In genomic region chr18:13222371-13223281, GRCh38 we compare ENCODE assay signal across 8 cellular contexts. TPM values are rescaled to one million over a fixed set of nuclear protein-coding genes. Genes with fewer than 3 reads are reported as not detected.
DNase-seq lines count a peak whose midpoint lies in the region; ATAC-seq and TF ChIP-seq lines count a peak whose summit lies in the region.

No MANE protein-coding gene starts in this region.

- 19 to 34% (median 24%) methylated on average over 19 of the region's 19 CpGs for WGBS in stomach, 5 donors

- H3K27ac ChIP-seq in Peyer's patch, result peak overlapping the region; percentile 46 to 89 (median 65)
- peak overlapping the region; percentile 49 to 87 (median 78) for H3K27ac ChIP-seq in stomach

- peaks cover 9% of the 10 kb centered on the region for H4K20me1 ChIP-seq in Loucy (ENCODE audit: insufficient read depth, low read length, poor library complexity, severe bottlenecking)

- no peak for TF ChIP-seq CTCF in Loucy (conservative IDR thresholded peaks at IDR 0.05; ENCODE audit: low read length)
- no peak for TF ChIP-seq CTCF in Peyer's patch (IDR thresholded peaks at IDR 0.05)
- TF ChIP-seq CTCF in stomach (IDR thresholded peaks at IDR 0.05), result no peak

- H2AFZ ChIP-seq in Loucy (ENCODE audit: low read length), result no peak overlapping the region

- intact Hi-C loops in left ventricle myocardium superior (cut with micrococcal nuclease) (loop anchor here (5.0 to 10.0 kb wide), 2 partner anchors 40 to 412 kb away; no protein-coding TSS in a partner anchor), stomach (cut with DNase I; ENCODE audit: low total_unique reads) (no loop called here)

- peak in 2 of 3 donors; percentile 74 to 83 for DNase-seq in Peyer's patch
- peak; percentile 86 for DNase-seq in left ventricle myocardium superior
- peak; percentile 77 for DNase-seq in stomach
- no peak for DNase-seq in GOT3 (lab: John Stamatoyannopoulos, UW)
- DNase-seq in activated CD4-positive, alpha-beta T cell treated with anti-CD3 and anti-CD28 coated beads, Interleukin-2, amount 50 U/mL, for 1 hour, result no peak

- H3K9me3 ChIP-seq in Loucy (ENCODE audit: insufficient read depth, low read depth, low read length) (no peaks in the 10 kb centered on the region), Peyer's patch (no peaks in the 10 kb centered on the region), stomach (no peaks in the 10 kb centered on the region)

- peak overlapping the region; percentile 94 for H3K4me2 ChIP-seq in Loucy (ENCODE audit: low read depth, low read length, poor library complexity, severe bottlenecking)

- no peaks in the 10 kb centered on the region for H3K36me3 ChIP-seq in Loucy (ENCODE audit: insufficient read depth, low read length)
- H3K36me3 ChIP-seq in Peyer's patch, result no peaks in the 10 kb centered on the region
- H3K36me3 ChIP-seq in stomach, result peaks cover 0 to 4% (median 0%) of the 10 kb centered on the region in 4 donors

- H3K27me3 ChIP-seq in Loucy (ENCODE audit: insufficient read depth, low read length, poor library complexity, severe bottlenecking) (no peaks in the 10 kb centered on the region), Peyer's patch (no peaks in the 10 kb centered on the region), stomach (peaks cover 0 to 24% (median 8%) of the 10 kb centered on the region in 3 donors)

- no peaks in the 10 kb centered on the region for H3F3A ChIP-seq in Loucy (ENCODE audit: low read depth)

- TF ChIP-seq POLR2A in Peyer's patch (IDR thresholded peaks at IDR 0.05), result peak in 1 of 2 donors; percentile 41
- no peak for TF ChIP-seq POLR2A in stomach (IDR thresholded peaks at IDR 0.05)

- H3K4me3 ChIP-seq in Loucy (ENCODE audit: low read length, poor library complexity, severe bottlenecking), result peak overlapping the region; percentile 12
- peak overlapping the region in 2 of 4 donors; percentile 24 to 38 for H3K4me3 ChIP-seq in Peyer's patch
- H3K4me3 ChIP-seq in stomach, result peak overlapping the region in 2 of 4 donors; percentile 10 to 23

- ATAC-seq in left ventricle myocardium superior, result peak; percentile 59
- no peak for ATAC-seq in GM18870 (IDR thresholded peaks at IDR 0.05; ENCODE audit: unreplicated experiment)
- ATAC-seq in HG03280 (IDR thresholded peaks at IDR 0.05; ENCODE audit: unreplicated experiment), result no peak

- H3K4me1 ChIP-seq in Loucy (ENCODE audit: insufficient read depth, low read length, poor library complexity, severe bottlenecking) (peaks cover 54% of the 10 kb centered on the region), Peyer's patch (peaks cover 7 to 51% (median 15%) of the 10 kb centered on the region in 4 donors), stomach (peaks cover 32 to 64% (median 61%) of the 10 kb centered on the region in 4 donors)

- TF ChIP-seq EP300 in stomach (IDR thresholded peaks at IDR 0.05), result no peak

- peak overlapping the region; percentile 8 for H3K9ac ChIP-seq in Loucy (ENCODE audit: low read depth, low read length, poor library complexity, severe bottlenecking)

- H3K79me2 ChIP-seq in Loucy (ENCODE audit: insufficient read depth, low read length), result peaks cover 69% of the 10 kb centered on the region

- H3K9me2 ChIP-seq in Loucy (replicated peaks; ENCODE audit: low read depth, low read length), result no peaks in the 10 kb centered on the region

RNA-seq across cellular contexts. Expression of gene LDLRAD4, which starts 4.1 kb away (rescaled TPM):
- total RNA-seq in Peyer's patch, result 100 to 1,000 TPM in 1 of 4 donors, 10 to 100 TPM in 3; 24.8 to 128 (median 50.0) TPM
- 26.0 TPM for total RNA-seq in left ventricle myocardium superior
- total RNA-seq in stomach, result 10 to 100 TPM in 3 of 5 donors, 1 to 10 TPM in 2; 8.7 to 47.9 (median 10.3) TPM
- polyA plus RNA-seq in stomach, result 1 to 10 TPM; 2.0 to 9.3 (median 4.6) TPM

Comparison
In these comparisons a context has a peak if more than half of its experiments do, and no peak if none do; other contexts are left out.
1. DNase-seq: peak in Peyer's patch (2 of 3), left ventricle myocardium superior (single experiment) and stomach (single experiment); none in GOT3 (single experiment) and activated CD4-positive, alpha-beta T cell treated with anti-CD3 and anti-CD28 coated beads, Interleukin-2, amount 50 U/mL, for 1 hour (single experiment).